In genomic region chr2:152175368-152176112, GRCh38 we compare ENCODE assay signal across 8 cellular contexts. TPM values are rescaled to one million over a fixed set of nuclear protein-coding genes. Genes with fewer than 3 reads are reported as not detected.
DNase-seq lines count a peak whose midpoint lies in the region; ATAC-seq and TF ChIP-seq lines count a peak whose summit lies in the region.

Gene STAM2 (minus strand): TSS chr2:152175763. CDS start chr2:152175642, 121 bp downstream.

- H3K4me1 Mint-ChIP-seq in activated naive CD4-positive, alpha-beta T cell treated with anti-CD3 and anti-CD28 coated beads, Interleukin-2, amount 10 ng/mL, durations not matched to agents 7 days and 5 days: peaks cover 37% of the 10 kb centered on the region

- H3K4me1 ChIP-seq in gastroesophageal sphincter: peaks cover 0 to 45% (median 20%) of the 10 kb centered on the region in 3 donors

- peak within 1 kb of the TSS; percentile 97 for H3K4me3 Mint-ChIP-seq in activated naive CD4-positive, alpha-beta T cell treated with anti-CD3 and anti-CD28 coated beads, Interleukin-2, amount 10 ng/mL, durations not matched to agents 7 days and 5 days

- CTCF ChIA-PET in GM10248 (lab: Yijun Ruan, JAX): interaction anchor here (0.7 to 3.9 kb wide), 53 partner anchors 8 to 568 kb away, joined by 3 to 60 read pairs (median 4); partner anchors contain the start of gene PRPF40A
- CTCF ChIA-PET in activated naive CD4-positive, alpha-beta T cell treated with anti-CD3 and anti-CD28 coated beads, Interleukin-2, amount 10 ng/mL, durations not matched to agents 7 days and 5 days (lab: Charles Lee): interaction anchor here (0.6 to 3.9 kb wide), 15 partner anchors 10 to 518 kb away, joined by 3 to 31 read pairs (median 5); no protein-coding TSS in a partner anchor

- H3K4me3 ChIP-seq in HFF-Myc (replicated peaks; ENCODE audit: low read depth, low read length) (peak within 1 kb of the TSS; percentile 73), SK-N-MC (peak within 1 kb of the TSS; percentile 95), gastroesophageal sphincter (peak within 1 kb of the TSS; percentile 64 to 87)

- 0 to 2% methylated on average over 4 to 16 of the region's 72 CpGs for WGBS in gastroesophageal sphincter (ENCODE audit: low coverage in 1 of 2), 2 donors

- peaks cover 4% of the 10 kb centered on the region for H3K27me3 Mint-ChIP-seq in activated naive CD4-positive, alpha-beta T cell treated with anti-CD3 and anti-CD28 coated beads, Interleukin-2, amount 10 ng/mL, durations not matched to agents 7 days and 5 days

- no peaks in the 10 kb centered on the region for H3K9me3 ChIP-seq in SK-N-MC (ENCODE audit: low read depth, low read length)
- H3K9me3 ChIP-seq in gastroesophageal sphincter: no peaks in the 10 kb centered on the region

- DNase-seq in GM10248 (ENCODE audit: extremely low spot score) (peak; percentile 94), HFF-Myc (ENCODE audit: extremely low read depth, low read depth) (peak; percentile 78), MV-4-11 (lab: John Stamatoyannopoulos, UW) (peak; percentile 88), SK-N-MC (ENCODE audit: low read depth, low spot score) (no peak), non-pigmented ciliary epithelial cell (ENCODE audit: low read depth) (peak; percentile 52), superior temporal gyrus (ENCODE audit: extremely low spot score) (peak; percentile 96)
- peak; percentile 93 for DNase-seq in activated naive CD4-positive, alpha-beta T cell treated with anti-CD3 and anti-CD28 coated beads, Interleukin-2, amount 10 ng/mL, durations not matched to agents 7 days and 5 days

- peaks cover 3% of the 10 kb centered on the region for H3K9me3 Mint-ChIP-seq in activated naive CD4-positive, alpha-beta T cell treated with anti-CD3 and anti-CD28 coated beads, Interleukin-2, amount 10 ng/mL, durations not matched to agents 7 days and 5 days

- TF ChIP-seq CTCF in GM10248 (IDR thresholded peaks at IDR 0.05; ENCODE audit: control extremely low read depth, extremely low read depth, low read depth, missing control alignments) (peak; percentile 97), HFF-Myc (IDR thresholded peaks at IDR 0.05; ENCODE audit: low read depth, low read length, missing control alignments) (peak; percentile 94), gastroesophageal sphincter (IDR thresholded peaks at IDR 0.05) (peak; percentile 86 to 94 (median 90))

- H3K27ac Mint-ChIP-seq in activated naive CD4-positive, alpha-beta T cell treated with anti-CD3 and anti-CD28 coated beads, Interleukin-2, amount 10 ng/mL, durations not matched to agents 7 days and 5 days: peak within 1 kb of the TSS; percentile 97

- POLR2A ChIA-PET in GM10248 (lab: Yijun Ruan, JAX): interaction anchor here (0.5 to 1.0 kb wide), 8 partner anchors 17 to 1374 kb away, joined by 3 to 5 read pairs (median 4); no protein-coding TSS in a partner anchor

- H3K27ac ChIP-seq in SK-N-MC (peak within 1 kb of the TSS; percentile 91), gastroesophageal sphincter (peak within 1 kb of the TSS; percentile 70 to 96 (median 94))

- H3K36me3 Mint-ChIP-seq in activated naive CD4-positive, alpha-beta T cell treated with anti-CD3 and anti-CD28 coated beads, Interleukin-2, amount 10 ng/mL, durations not matched to agents 7 days and 5 days: peaks cover 7% of the 10 kb centered on the region

- peak; percentile 94 for ATAC-seq in gastroesophageal sphincter

- no peak for TF ChIP-seq EP300 in gastroesophageal sphincter (IDR thresholded peaks at IDR 0.05)

- H3K9ac ChIP-seq in SK-N-MC (ENCODE audit: insufficient read length): peak within 1 kb of the TSS; percentile 92

- H3K27me3 ChIP-seq in gastroesophageal sphincter: no peaks in the 10 kb centered on the region

- TF ChIP-seq POLR2A in gastroesophageal sphincter (IDR thresholded peaks at IDR 0.05): peak; percentile 76 to 83

- no peaks in the 10 kb centered on the region for H3K36me3 ChIP-seq in SK-N-MC (ENCODE audit: insufficient read depth, low read length)
- H3K36me3 ChIP-seq in gastroesophageal sphincter: no peaks in the 10 kb centered on the region

RNA-seq across cellular contexts. Expression of gene STAM2, which starts in this region (rescaled TPM):
- total RNA-seq in gastroesophageal sphincter: 10 to 100 TPM; 28.8 to 40.7 (median 36.5) TPM
